Comparison of ENCODE assay signal across 10 cellular contexts in genomic region chr5:64766934-64767333, GRCh38. TPM values are rescaled to one million over a fixed set of nuclear protein-coding genes. Genes with fewer than 3 reads are reported as not detected.
DNase-seq lines count a peak whose midpoint lies in the region; ATAC-seq and TF ChIP-seq lines count a peak whose summit lies in the region.
"Had no signal": no experiment of that assay in that cellular context is flagged by ENCODE, and none has a peak within 500 bp of the region (broad histone marks: within the 10 kb centered on the region; RNA-seq: fewer than 3 reads in every experiment).

No MANE protein-coding gene starts in this region.

- peaks cover 9 to 51% (median 40%) of the 10 kb centered on the region in 12 donors for H3K4me1 ChIP-seq in heart left ventricle
- peaks cover 35% of the 10 kb centered on the region for H3K4me1 ChIP-seq in upper lobe of right lung
- peaks cover 11% of the 10 kb centered on the region for H3K4me1 ChIP-seq in prostate gland (replicated peaks)

- no peak for ATAC-seq in heart left ventricle
- no peak for ATAC-seq in Right ventricle myocardium superior (ENCODE audit: poor library complexity)
- ATAC-seq in activated T-helper 17 cell treated with anti-CD3 and anti-CD28 coated beads, Interleukin-2, amount 50 U/mL, for 72 hours (replicated peaks): no peak
- no peak for ATAC-seq in upper lobe of right lung

- H3K36me3 Mint-ChIP-seq in activated T-helper 17 cell treated with anti-CD3 and anti-CD28 coated beads, Interleukin-2, amount 50 U/mL, for 72 hours (ENCODE audit: low read depth): peaks cover 43% of the 10 kb centered on the region

- no peaks in the 10 kb centered on the region for H3K9me3 ChIP-seq in heart left ventricle
- H3K9me3 ChIP-seq in upper lobe of right lung: no peaks in the 10 kb centered on the region
- no peaks in the 10 kb centered on the region for H3K9me3 ChIP-seq in prostate gland

- DNase-seq in heart left ventricle (no peak), Right ventricle myocardium superior (no peak), kidney epithelial cell (ENCODE audit: low read depth) (no peak), upper lobe of right lung (no peak), prostate gland (ENCODE audit: low spot score) (no peak), OCI-M1 (lab: John Stamatoyannopoulos, UW) (no peak), DMS153 (lab: John Stamatoyannopoulos, UW) (no peak)
- DNase-seq: stimulated activated CD8-positive, alpha-beta memory T cell treated with anti-CD3 and anti-CD28 coated beads, Interleukin-4, amount 100 ng/mL, for 48 hours; T1000 had no signal

- H3K36me3 ChIP-seq in heart left ventricle: peaks cover 0 to 22% (median 7%) of the 10 kb centered on the region in 9 donors
- H3K36me3 ChIP-seq in kidney epithelial cell (ENCODE audit: control insufficient read depth, insufficient read depth, low read length): peaks cover 2% of the 10 kb centered on the region
- H3K36me3 ChIP-seq in upper lobe of right lung: peaks cover 18% of the 10 kb centered on the region
- H3K36me3 ChIP-seq in prostate gland: no peaks in the 10 kb centered on the region

- H3K27ac Mint-ChIP-seq in activated T-helper 17 cell treated with anti-CD3 and anti-CD28 coated beads, Interleukin-2, amount 50 U/mL, for 72 hours: peak overlapping the region; percentile 99

- TF ChIP-seq CTCF in heart left ventricle (IDR thresholded peaks at IDR 0.05): no peak
- TF ChIP-seq CTCF in kidney epithelial cell (IDR thresholded peaks at IDR 0.05; ENCODE audit: insufficient read depth, low read length, poor library complexity, severe bottlenecking): no peak
- TF ChIP-seq CTCF in upper lobe of right lung (IDR thresholded peaks at IDR 0.05): no peak
- no peak for TF ChIP-seq CTCF in prostate gland (IDR thresholded peaks at IDR 0.05)

- H3K27me3 ChIP-seq in heart left ventricle (no peaks in the 10 kb centered on the region), kidney epithelial cell (ENCODE audit: control insufficient read depth, insufficient read depth, low read length) (no peaks in the 10 kb centered on the region), upper lobe of right lung (no peaks in the 10 kb centered on the region), prostate gland (replicated peaks; ENCODE audit: insufficient read depth) (no peaks in the 10 kb centered on the region)

- no peaks in the 10 kb centered on the region for H3K9me3 Mint-ChIP-seq in activated T-helper 17 cell treated with anti-CD3 and anti-CD28 coated beads, Interleukin-2, amount 50 U/mL, for 72 hours

- peak overlapping the region; percentile 93 for H3K4me3 Mint-ChIP-seq in activated T-helper 17 cell treated with anti-CD3 and anti-CD28 coated beads, Interleukin-2, amount 50 U/mL, for 72 hours

- peak overlapping the region in 10 of 12 donors; percentile 72 to 95 (median 84) for H3K4me3 ChIP-seq in heart left ventricle
- peak overlapping the region; percentile 83 for H3K4me3 ChIP-seq in kidney epithelial cell (ENCODE audit: low read depth, low read length)
- H3K4me3 ChIP-seq in upper lobe of right lung: peak overlapping the region; percentile 71
- H3K4me3 ChIP-seq in prostate gland: no peak overlapping the region

- intact Hi-C loops in heart left ventricle (cut with DNase I) (loop anchor here in 1 of 10 donors (5.0 kb wide), 1 partner anchor 620 kb away; no protein-coding TSS in a partner anchor), Right ventricle myocardium superior (cut with DNase I) (no loop called here), upper lobe of right lung (cut with DNase I) (no loop called here), prostate gland (cut with DNase I) (loop anchor here (10.0 kb wide), 1 partner anchor 262 kb away; the partner anchor contains the start of gene RGS7BP)

- H3K27me3 Mint-ChIP-seq in activated T-helper 17 cell treated with anti-CD3 and anti-CD28 coated beads, Interleukin-2, amount 50 U/mL, for 72 hours: no peaks in the 10 kb centered on the region

- 57 to 68% (median 64%) methylated on average over 2 of the region's 2 CpGs for WGBS in heart left ventricle, 4 donors
- 70% methylated on average over 2 of the region's 2 CpGs for WGBS in prostate gland

- peaks cover 37% of the 10 kb centered on the region for H3K4me1 Mint-ChIP-seq in activated T-helper 17 cell treated with anti-CD3 and anti-CD28 coated beads, Interleukin-2, amount 50 U/mL, for 72 hours

- no peak for TF ChIP-seq POLR2A in heart left ventricle (IDR thresholded peaks at IDR 0.05)
- no peak for TF ChIP-seq POLR2A in prostate gland (IDR thresholded peaks at IDR 0.05)

- H3K27ac ChIP-seq in heart left ventricle (no peak overlapping the region), upper lobe of right lung (no peak overlapping the region), prostate gland (no peak overlapping the region)

RNA-seq across cellular contexts. Expression of gene SREK1IP1, which starts 1.6 kb away (rescaled TPM):
- total RNA-seq in heart left ventricle: 10 to 100 TPM in 6 of 9 donors, 1 to 10 TPM in 3; 4.1 to 20.7 (median 11.1) TPM
- 10 to 100 TPM in 1 of 2 donors, 1 to 10 TPM in 1; 7.7 to 13.0 TPM for polyA plus RNA-seq in heart left ventricle
- total RNA-seq in Right ventricle myocardium superior: 10.1 TPM
- total RNA-seq in activated T-helper 17 cell treated with anti-CD3 and anti-CD28 coated beads, Interleukin-2, amount 50 U/mL, for 72 hours: 10 to 100 TPM; 24.5 to 28.2 TPM
- total RNA-seq in kidney epithelial cell: 7.9 and 8.1 TPM in 2 replicates
- total RNA-seq in upper lobe of right lung: 22.1 TPM
- total RNA-seq in prostate gland: 10 to 100 TPM; 16.0 to 19.5 TPM

RNA-seq across cellular contexts. Expression of gene CWC27, which starts 1.8 kb away (rescaled TPM):
- 10 to 100 TPM; 10.7 to 29.8 (median 23.5) TPM for total RNA-seq in heart left ventricle
- 10 to 100 TPM; 22.6 to 33.3 TPM for polyA plus RNA-seq in heart left ventricle
- total RNA-seq in Right ventricle myocardium superior: 22.4 TPM
- 10 to 100 TPM; 26.7 to 32.5 TPM for total RNA-seq in activated T-helper 17 cell treated with anti-CD3 and anti-CD28 coated beads, Interleukin-2, amount 50 U/mL, for 72 hours
- 18.4 and 23.6 TPM in 2 replicates for total RNA-seq in kidney epithelial cell
- 16.3 TPM for total RNA-seq in upper lobe of right lung
- 10 to 100 TPM in 1 of 2 donors, 1 to 10 TPM in 1; 8.5 to 12.5 TPM for total RNA-seq in prostate gland

Comparison
In these comparisons a context has a peak if more than half of its experiments do, and no peak if none do; other contexts are left out.
1. H3K4me3 ChIP-seq: peak in heart left ventricle (10 of 12), kidney epithelial cell (single experiment) and upper lobe of right lung (single experiment); none in prostate gland (0 of 2).